ENCODE assay signal across 15 cellular contexts in the genomic region with DNA sequence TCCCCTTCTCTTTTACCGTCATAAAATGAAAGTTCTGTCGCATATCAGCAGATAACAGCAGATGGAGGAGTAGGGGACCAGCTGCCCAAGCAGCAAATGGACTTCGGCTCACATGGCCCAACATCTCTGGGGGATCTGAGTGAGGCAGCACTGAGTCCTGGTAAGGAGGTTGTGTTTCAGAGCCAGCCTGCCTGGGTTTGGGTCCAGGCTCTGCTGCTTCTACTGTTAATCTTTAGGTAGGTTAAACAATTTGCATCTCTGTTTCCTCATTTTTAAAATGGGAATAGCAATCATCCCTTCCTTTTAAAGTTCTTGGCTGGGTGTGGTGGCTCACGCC.
"Had no signal": no experiment of that assay in that cellular context is flagged by ENCODE, and none has a peak within 500 bp of the region (broad histone marks: within the 10 kb centered on the region; RNA-seq: fewer than 3 reads in every experiment).

No MANE protein-coding gene starts in this region.

- H3K36me3 ChIP-seq: brain microvascular endothelial cell, left ventricle myocardium inferior, ovary, prostate gland, tibial artery had no signal

- H3K4me1 ChIP-seq: prostate gland, tibial artery had no signal

- H3K27me3 ChIP-seq: brain microvascular endothelial cell, ovary, tibial artery had no signal

- H3K27ac ChIP-seq: brain microvascular endothelial cell, left ventricle myocardium inferior, ovary, prostate gland, tibial artery had no signal

- H3K4me3 Mint-ChIP-seq: activated T-cell treated with anti-CD3 and anti-CD28 coated beads, Interleukin-2, amount 50 U/mL, for 24 hours; activated T-helper 17 cell treated with anti-CD3 and anti-CD28 coated beads, Interleukin-2, amount 50 U/mL, for 72 hours; stimulated activated naive CD8-positive, alpha-beta T cell treated with anti-CD3 and anti-CD28 coated beads, Interleukin-15, Interleukin-2, amounts not matched to agents 100 ng/mL and 50 ng/mL, for 24 hours; WTC11 had no signal

- H3K27ac Mint-ChIP-seq: activated naive CD4-positive, alpha-beta T cell treated with anti-CD3 and anti-CD28 coated beads, Interleukin-2, amount 50 U/mL, for 72 hours; activated T-cell treated with anti-CD3 and anti-CD28 coated beads, Interleukin-2, amount 50 U/mL, for 24 hours; activated T-helper 17 cell treated with anti-CD3 and anti-CD28 coated beads, Interleukin-2, amount 50 U/mL, for 72 hours; stimulated activated naive CD8-positive, alpha-beta T cell treated with anti-CD3 and anti-CD28 coated beads, Interleukin-15, Interleukin-2, amounts not matched to agents 100 ng/mL and 50 ng/mL, for 24 hours; WTC11 had no signal

- H3K9me3 Mint-ChIP-seq: activated naive CD4-positive, alpha-beta T cell treated with anti-CD3 and anti-CD28 coated beads, Interleukin-2, amount 50 U/mL, for 72 hours; activated T-cell treated with anti-CD3 and anti-CD28 coated beads, Interleukin-2, amount 50 U/mL, for 24 hours; activated T-helper 17 cell treated with anti-CD3 and anti-CD28 coated beads, Interleukin-2, amount 50 U/mL, for 72 hours; naive thymus-derived CD8-positive, alpha-beta T cell had no signal

- H3K4me1 Mint-ChIP-seq: activated T-helper 17 cell treated with anti-CD3 and anti-CD28 coated beads, Interleukin-2, amount 50 U/mL, for 72 hours; WTC11 had no signal

- DNase-seq: aorta; brain microvascular endothelial cell; central memory CD4-positive, alpha-beta T cell; effector memory CD4-positive, alpha-beta T cell; foreskin melanocyte; left ventricle myocardium inferior; ovary; tibial artery had no signal

- H3K9me3 ChIP-seq: left ventricle myocardium inferior, ovary, prostate gland, tibial artery had no signal

- H3K4me3 ChIP-seq: left ventricle myocardium inferior, ovary, prostate gland, tibial artery had no signal

- H3K36me3 Mint-ChIP-seq: activated naive CD4-positive, alpha-beta T cell treated with anti-CD3 and anti-CD28 coated beads, Interleukin-2, amount 50 U/mL, for 72 hours; naive thymus-derived CD8-positive, alpha-beta T cell had no signal
